2 cellular contexts compared by ENCODE assay signal in genomic region chr12:109719123-109720022, GRCh38.
TF ChIP-seq lines count a peak whose summit lies in the region.

No MANE protein-coding gene starts in this region.

TF ChIP-seq in HepG2, 621 proteins besides CTCF, POLR2A, EP300 and RAD21:
- TF ChIP-seq ZNF780A (CRISPR knock-in tag; IDR thresholded peaks at IDR 0.05): no peak
- 0 out of 2 replicates have a peak, but pooled peaks have one; percentile 40 for TF ChIP-seq ZNF343 (CRISPR knock-in tag; IDR thresholded peaks at IDR 0.05)
- no peak for TF ChIP-seq ZBTB14 (CRISPR knock-in tag; IDR thresholded peaks at IDR 0.05)
- TF ChIP-seq STAG1 (CRISPR knock-in tag; IDR thresholded peaks at IDR 0.05): peak; percentile 70
- peak; percentile 43 for TF ChIP-seq ZNF883 (CRISPR knock-in tag; IDR thresholded peaks at IDR 0.05; ENCODE audit: not compliant biosample characterization)
- peak; percentile 27 for TF ChIP-seq XRCC5 (optimal IDR thresholded peaks at IDR 0.05; ENCODE audit: low read length)
- peak; percentile 92 for TF ChIP-seq ZNF768 (CRISPR knock-in tag; IDR thresholded peaks at IDR 0.05)
- 0 out of 2 replicates have a peak, but pooled peaks have one; percentile 32 for TF ChIP-seq ZSCAN25 (CRISPR knock-in tag; IDR thresholded peaks at IDR 0.05)
- TF ChIP-seq ARID3A (IDR thresholded peaks at IDR 0.05; ENCODE audit: low read depth, low read length): 0 out of 2 replicates have a peak, but pooled peaks have one; percentile 22
- TF ChIP-seq SMC3 (IDR thresholded peaks at IDR 0.05; ENCODE audit: low read length): peak; percentile 75
- TF ChIP-seq HNF1B (CRISPR knock-in tag; IDR thresholded peaks at IDR 0.05): peak; percentile 29; the same call in 1 of the 2 replicates

TF ChIP-seq in WTC11, 78 proteins besides CTCF, POLR2A, EP300 and RAD21:
- TF ChIP-seq MXD4 (CRISPR knock-in tag; IDR thresholded peaks at IDR 0.05; ENCODE audit: borderline replicate concordance): no peak
- TF ChIP-seq GTF2I (CRISPR knock-in tag; conservative IDR thresholded peaks at IDR 0.05): 0 out of 2 replicates have a peak, but pooled peaks have one; percentile 11
- TF ChIP-seq FOXP4 (CRISPR knock-in tag; IDR thresholded peaks at IDR 0.05): no peak
- TF ChIP-seq ZNF416 (CRISPR knock-in tag; IDR thresholded peaks at IDR 0.05): no peak
TF ChIP-seq in WTC11: peak in this region for 1.
